In the genomic region with DNA sequence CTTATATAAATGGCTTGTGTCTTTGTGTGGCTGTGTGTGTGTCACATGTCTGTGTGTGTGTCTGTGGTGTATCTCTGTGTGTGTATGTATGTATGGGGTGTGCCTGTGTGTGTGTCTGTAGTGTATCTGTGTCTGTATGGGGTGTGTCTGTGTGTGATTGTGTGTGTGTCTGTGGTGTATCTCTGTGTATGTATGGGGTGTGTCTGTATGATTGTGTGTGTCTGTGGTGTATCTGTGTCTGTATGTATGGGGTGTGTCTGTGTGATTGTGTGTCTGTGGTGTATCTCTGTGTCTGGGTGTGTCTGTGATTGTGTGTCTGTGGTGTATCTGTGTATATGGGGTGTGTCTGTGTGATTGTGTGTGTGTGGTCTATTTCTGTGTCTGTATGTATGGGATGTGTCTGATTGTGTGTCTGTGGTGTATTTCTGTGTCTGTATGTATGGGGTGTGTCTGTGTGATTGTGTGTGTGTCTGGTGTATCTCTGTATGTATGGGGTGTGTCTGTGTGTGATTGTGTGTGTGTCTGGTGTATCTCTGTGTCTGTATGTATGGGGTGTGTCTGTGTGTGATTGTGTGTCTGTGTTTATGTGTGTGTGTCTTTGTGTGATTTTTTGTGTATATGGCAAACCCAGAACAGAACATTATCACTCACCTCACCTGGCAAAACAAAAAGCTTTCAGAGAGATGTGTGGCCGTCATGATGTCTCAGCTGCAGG, we compare ENCODE assay signal across 24 cellular contexts. TPM values are rescaled to one million over a fixed set of nuclear protein-coding genes. Genes with fewer than 3 reads are reported as not detected.
"Had no signal": no experiment of that assay in that cellular context is flagged by ENCODE, and none has a peak within 500 bp of the region (broad histone marks: within the 10 kb centered on the region; RNA-seq: fewer than 3 reads in every experiment).

No MANE protein-coding gene starts in this region.

- H3K4me1 ChIP-seq: Peyer's patch, SJSA1 had no signal

- H3K9me3 Mint-ChIP-seq: activated CD4-positive, alpha-beta memory T cell treated with anti-CD3 and anti-CD28 coated beads, Interleukin-2, amount 10 ng/mL, durations not matched to agents 7 days and 5 days; activated CD4-positive, alpha-beta T cell treated with anti-CD3 and anti-CD28 coated beads, Interleukin-2, amount 10 ng/mL, durations not matched to agents 24 days and 14 days; activated naive CD4-positive, alpha-beta T cell treated with anti-CD3 and anti-CD28 coated beads, Interleukin-2, amount 10 ng/mL, durations not matched to agents 7 days and 5 days; activated naive CD8-positive, alpha-beta T cell treated with anti-CD3 and anti-CD28 coated beads for 36 hours; activated T-cell treated with anti-CD3 and anti-CD28 coated beads, Interleukin-2, amount 50 U/mL, for 72 hours; activated T-helper 2 cell treated with anti-CD3 and anti-CD28 coated beads, Interferon-gamma antibody, Interleukin-2, Interleukin-4, amounts not matched to agents 10 μg/mL and 5 μg/mL and 100 μg/mL, durations not matched to agents 14 hours and 24 hours and 36 hours had no signal

- H3K27ac Mint-ChIP-seq: activated CD4-positive, alpha-beta memory T cell treated with anti-CD3 and anti-CD28 coated beads, Interleukin-2, amount 10 ng/mL, durations not matched to agents 7 days and 5 days; activated CD4-positive, alpha-beta T cell treated with anti-CD3 and anti-CD28 coated beads, Interleukin-2, amount 10 ng/mL, durations not matched to agents 24 days and 14 days; activated naive CD4-positive, alpha-beta T cell treated with anti-CD3 and anti-CD28 coated beads, Interleukin-2, amount 10 ng/mL, durations not matched to agents 7 days and 5 days; activated naive CD8-positive, alpha-beta T cell treated with anti-CD3 and anti-CD28 coated beads for 36 hours; activated T-cell treated with anti-CD3 and anti-CD28 coated beads, Interleukin-2, amount 50 U/mL, for 72 hours; activated T-helper 2 cell treated with anti-CD3 and anti-CD28 coated beads, Interferon-gamma antibody, Interleukin-2, Interleukin-4, amounts not matched to agents 10 μg/mL and 5 μg/mL and 100 μg/mL, durations not matched to agents 14 hours and 24 hours and 36 hours had no signal

- H3K4me3 Mint-ChIP-seq: activated CD4-positive, alpha-beta memory T cell treated with anti-CD3 and anti-CD28 coated beads, Interleukin-2, amount 10 ng/mL, durations not matched to agents 7 days and 5 days; activated CD4-positive, alpha-beta T cell treated with anti-CD3 and anti-CD28 coated beads, Interleukin-2, amount 10 ng/mL, durations not matched to agents 24 days and 14 days; activated naive CD4-positive, alpha-beta T cell treated with anti-CD3 and anti-CD28 coated beads, Interleukin-2, amount 10 ng/mL, durations not matched to agents 7 days and 5 days; activated naive CD8-positive, alpha-beta T cell treated with anti-CD3 and anti-CD28 coated beads for 36 hours; activated T-cell treated with anti-CD3 and anti-CD28 coated beads, Interleukin-2, amount 50 U/mL, for 72 hours had no signal

- H3K27me3 ChIP-seq: cardiac muscle cell, Peyer's patch had no signal

- H3K36me3 Mint-ChIP-seq: activated naive CD4-positive, alpha-beta T cell treated with anti-CD3 and anti-CD28 coated beads, Interleukin-2, amount 10 ng/mL, durations not matched to agents 7 days and 5 days; activated naive CD8-positive, alpha-beta T cell treated with anti-CD3 and anti-CD28 coated beads for 36 hours had no signal

- H3K27ac ChIP-seq: brain microvascular endothelial cell, cardiac muscle cell, Peyer's patch, RWPE1, SJSA1 had no signal

- H3K9me3 ChIP-seq: Peyer's patch, SJSA1 had no signal

- ATAC-seq: activated T-cell treated with anti-CD3 and anti-CD28 coated beads, Interleukin-2, amount 50 U/mL, for 72 hours; SK-N-SH treated with all-trans-retinoic acid at 6 μM for 48 hours had no signal

- H3K4me3 ChIP-seq: cardiac muscle cell, Peyer's patch, SJSA1 had no signal

- H3K4me1 Mint-ChIP-seq: activated CD4-positive, alpha-beta memory T cell treated with anti-CD3 and anti-CD28 coated beads, Interleukin-2, amount 10 ng/mL, durations not matched to agents 7 days and 5 days; activated CD4-positive, alpha-beta T cell treated with anti-CD3 and anti-CD28 coated beads, Interleukin-2, amount 10 ng/mL, durations not matched to agents 24 days and 14 days; activated naive CD4-positive, alpha-beta T cell treated with anti-CD3 and anti-CD28 coated beads, Interleukin-2, amount 10 ng/mL, durations not matched to agents 7 days and 5 days; activated naive CD8-positive, alpha-beta T cell treated with anti-CD3 and anti-CD28 coated beads for 36 hours had no signal

- DNase-seq: activated CD4-positive, alpha-beta memory T cell treated with anti-CD3 and anti-CD28 coated beads, Interleukin-2, amount 10 ng/mL, durations not matched to agents 7 days and 5 days; activated CD4-positive, alpha-beta T cell treated with anti-CD3 and anti-CD28 coated beads for 1 hour; activated CD4-positive, alpha-beta T cell treated with anti-CD3 and anti-CD28 coated beads, Interleukin-2, amount 10 ng/mL, durations not matched to agents 24 days and 14 days; activated CD8-positive, alpha-beta memory T cell treated with anti-CD3 and anti-CD28 coated beads, Interleukin-2, amount 50 U/mL, for 4 hours; activated gamma-delta T cell treated with Interleukin-2 at 50 U/mL for 16 hours; activated naive CD4-positive, alpha-beta T cell treated with anti-CD3 and anti-CD28 coated beads, Interleukin-2, amount 10 ng/mL, durations not matched to agents 7 days and 5 days; activated naive CD8-positive, alpha-beta T cell treated with anti-CD3 and anti-CD28 coated beads for 36 hours; activated T-cell treated with anti-CD3 and anti-CD28 coated beads, Interleukin-2, amount 50 U/mL, for 72 hours; brain microvascular endothelial cell; cerebellar nuclear complex; KG1; NCI-H1048; NCI-H1694 treated with DMSO at 0.1 percent for 48 hours; NCI-H2029 treated with DMSO at 0.1 percent for 48 hours; NCI-H510A treated with DMSO at 0.1 percent for 48 hours; Peyer's patch; SHP77; SW 1271 had no signal

- H3K36me3 ChIP-seq: brain microvascular endothelial cell, cardiac muscle cell, Peyer's patch, SJSA1 had no signal

RNA-seq across cellular contexts. Expression of a gene that starts 56.1 kb away (rescaled TPM):
- total RNA-seq: M059J had no signal
